8 cellular contexts compared by ENCODE assay signal in the genomic region with DNA sequence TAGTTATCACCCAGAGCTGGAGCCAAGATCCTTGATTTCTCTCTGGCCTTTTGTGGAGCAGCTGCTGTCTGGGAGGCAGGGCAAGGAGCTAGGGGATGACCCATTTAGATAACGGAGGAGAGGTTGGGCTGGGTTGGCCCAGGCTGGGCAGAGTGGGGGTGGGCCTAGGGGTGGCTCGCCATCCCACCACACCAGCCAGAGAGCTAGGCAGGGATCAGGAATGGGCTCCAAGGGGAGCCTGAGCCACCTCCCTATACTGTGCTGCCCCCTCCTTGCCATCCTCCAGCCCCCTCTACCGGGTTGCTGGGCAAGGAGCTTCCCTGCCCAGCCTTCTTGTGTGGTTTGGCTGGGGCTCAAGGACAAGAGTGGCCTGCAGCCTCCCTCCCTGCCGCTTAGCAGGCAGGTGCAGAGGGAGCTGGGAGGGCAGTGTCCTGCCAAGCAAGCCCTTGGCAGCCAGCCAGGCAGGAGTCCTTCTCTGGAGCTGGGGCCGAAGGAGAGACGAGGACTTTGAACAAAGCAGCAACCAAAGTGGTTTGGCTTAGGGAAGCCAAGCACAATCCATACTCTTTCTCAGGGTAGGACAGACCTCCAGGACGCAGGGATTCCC. TPM values are rescaled to one million over a fixed set of nuclear protein-coding genes. Genes with fewer than 3 reads are reported as not detected.
DNase-seq lines count a peak whose midpoint lies in the region; ATAC-seq and TF ChIP-seq lines count a peak whose summit lies in the region.

No MANE protein-coding gene starts in this region.

- no peaks in the 10 kb centered on the region for H3K27me3 Mint-ChIP-seq in activated T-helper 17 cell treated with anti-CD3 and anti-CD28 coated beads, Interleukin-2, amount 50 U/mL, for 72 hours
- H3K27me3 Mint-ChIP-seq in immature natural killer cell (ENCODE audit: low read depth in 3 of 3): peaks cover 0 to 9% (median 5%) of the 10 kb centered on the region in 3 donors

- H3K36me3 Mint-ChIP-seq in activated T-helper 17 cell treated with anti-CD3 and anti-CD28 coated beads, Interleukin-2, amount 50 U/mL, for 72 hours (ENCODE audit: low read depth): no peaks in the 10 kb centered on the region
- peaks cover 0 to 7% (median 3%) of the 10 kb centered on the region in 3 donors for H3K36me3 Mint-ChIP-seq in immature natural killer cell

- peak overlapping the region; percentile 60 for H3K27ac Mint-ChIP-seq in activated T-helper 17 cell treated with anti-CD3 and anti-CD28 coated beads, Interleukin-2, amount 50 U/mL, for 72 hours
- peak overlapping the region; percentile 80 to 98 (median 93) for H3K27ac Mint-ChIP-seq in immature natural killer cell

- no peak overlapping the region for H3K4me3 ChIP-seq in coronary artery

- no peak overlapping the region for H3K27ac ChIP-seq in coronary artery

- no peaks in the 10 kb centered on the region for H3K9me3 Mint-ChIP-seq in activated T-helper 17 cell treated with anti-CD3 and anti-CD28 coated beads, Interleukin-2, amount 50 U/mL, for 72 hours
- H3K9me3 Mint-ChIP-seq in immature natural killer cell: peaks cover 0 to 2% (median 0%) of the 10 kb centered on the region in 6 donors

- H3K4me3 Mint-ChIP-seq in activated T-helper 17 cell treated with anti-CD3 and anti-CD28 coated beads, Interleukin-2, amount 50 U/mL, for 72 hours: peak overlapping the region; percentile 88
- peak overlapping the region; percentile 55 to 100 (median 95) for H3K4me3 Mint-ChIP-seq in immature natural killer cell

- TF ChIP-seq CTCF in coronary artery (IDR thresholded peaks at IDR 0.05): no peak

- DNase-seq in C1 segment of cervical spinal cord (lab: John Stamatoyannopoulos, UW): peak in 9 of 14 donors; percentile 15 to 94 (median 35)
- DNase-seq in NCI-H1105 (lab: John Stamatoyannopoulos, UW): peak; percentile 91
- no peak for DNase-seq in immature natural killer cell
- peak; percentile 34 for DNase-seq in stimulated activated CD8-positive, alpha-beta memory T cell treated with anti-CD3 and anti-CD28 coated beads, Interleukin-4, amount 100 ng/mL, for 48 hours
- no peak for DNase-seq in SKM-1 treated with dmso at 0.1 percent for 144 hours (lab: John Stamatoyannopoulos, UW; ENCODE audit: unreplicated experiment)
- no peak for DNase-seq in coronary artery (ENCODE audit: low spot score)

- H3K4me1 Mint-ChIP-seq in activated T-helper 17 cell treated with anti-CD3 and anti-CD28 coated beads, Interleukin-2, amount 50 U/mL, for 72 hours: peaks cover 58% of the 10 kb centered on the region
- H3K4me1 Mint-ChIP-seq in immature natural killer cell: peaks cover 91 to 98% of the 10 kb centered on the region in 2 donors

- no peak for ATAC-seq in activated T-helper 17 cell treated with anti-CD3 and anti-CD28 coated beads, Interleukin-2, amount 50 U/mL, for 72 hours (replicated peaks)
- no peak for ATAC-seq in GM18909 (IDR thresholded peaks at IDR 0.05; ENCODE audit: poor library complexity, unreplicated experiment)

RNA-seq across cellular contexts. Expression of gene NUAK2, which starts 4.1 kb away (rescaled TPM):
- 1 to 10 TPM; 1.2 to 2.9 TPM for total RNA-seq in activated T-helper 17 cell treated with anti-CD3 and anti-CD28 coated beads, Interleukin-2, amount 50 U/mL, for 72 hours
- polyA plus RNA-seq in immature natural killer cell: 10 to 100 TPM in 1 of 3 donors, 1 to 10 TPM in 2; 6.3 to 26.4 (median 6.6) TPM

RNA-seq across cellular contexts. Expression of gene KLHDC8A, which starts 39.3 kb away (rescaled TPM):
- not detected for total RNA-seq in activated T-helper 17 cell treated with anti-CD3 and anti-CD28 coated beads, Interleukin-2, amount 50 U/mL, for 72 hours
- not detected for polyA plus RNA-seq in immature natural killer cell

Comparison
In these comparisons a context has a peak if more than half of its experiments do, and no peak if none do; other contexts are left out.
1. DNase-seq: peak in C1 segment of cervical spinal cord (9 of 14), NCI-H1105 (single experiment) and stimulated activated CD8-positive, alpha-beta memory T cell treated with anti-CD3 and anti-CD28 coated beads, Interleukin-4, amount 100 ng/mL, for 48 hours (single experiment); none in immature natural killer cell (0 of 3), SKM-1 treated with dmso at 0.1 percent for 144 hours (single experiment) and coronary artery (single experiment).